In genomic region chr15:32936283-32936918, GRCh38 we compare ENCODE assay signal across 9 cellular contexts.
DNase-seq lines count a peak whose midpoint lies in the region; ATAC-seq and TF ChIP-seq lines count a peak whose summit lies in the region.
"Had no signal": no experiment of that assay in that cellular context is flagged by ENCODE, and none has a peak within 500 bp of the region (broad histone marks: within the 10 kb centered on the region; RNA-seq: fewer than 3 reads in every experiment).

No MANE protein-coding gene starts in this region.

- peaks cover 5% of the 10 kb centered on the region for H3K36me3 Mint-ChIP-seq in neural crest cell (ENCODE audit: low read depth)

- H3K4me3 Mint-ChIP-seq in neural crest cell: no peak overlapping the region
- H3K4me3 Mint-ChIP-seq: activated B cell treated with CpG ODN at 0.5 μM for 24 hours had no signal

- H3K4me3 ChIP-seq in colonic mucosa: no peak overlapping the region

- DNase-seq in DMS53 treated with DMSO at 0.1 percent for 48 hours (lab: John Stamatoyannopoulos, UW; ENCODE audit: unreplicated experiment) (peak; percentile 4), LHCN-M2 (ENCODE audit: low read depth) (peak; percentile 31), colonic mucosa (no peak), neural crest cell (ENCODE audit: low read depth, low spot score) (no peak), T-helper 9 cell (no peak)
- no peak for DNase-seq in activated CD8-positive, alpha-beta memory T cell treated with anti-CD3 and anti-CD28 coated beads, Interleukin-2, amount 50 U/mL, for 4 hours
- DNase-seq: activated B cell treated with CpG ODN at 0.5 μM for 24 hours had no signal

- ATAC-seq in HG03175 (IDR thresholded peaks at IDR 0.05; ENCODE audit: unreplicated experiment): no peak
- no peak for ATAC-seq in GM21423 (IDR thresholded peaks at IDR 0.05; ENCODE audit: unreplicated experiment)

- H3K9me3 Mint-ChIP-seq in neural crest cell: peaks cover 14% of the 10 kb centered on the region

- no peak overlapping the region for H3K27ac ChIP-seq in colonic mucosa

- H3K9ac ChIP-seq in colonic mucosa (ENCODE audit: low read depth in 2 of 2, low read length in 2 of 2): no peak overlapping the region

- no peak overlapping the region for H3K27ac Mint-ChIP-seq in neural crest cell (ENCODE audit: unreplicated experiment)
- H3K27ac Mint-ChIP-seq: activated B cell treated with CpG ODN at 0.5 μM for 24 hours had no signal

- H3K27me3 ChIP-seq in colonic mucosa: no peaks in the 10 kb centered on the region

- no peaks in the 10 kb centered on the region for H3K9me3 ChIP-seq in colonic mucosa

- peaks cover 8% of the 10 kb centered on the region for H3K4me1 Mint-ChIP-seq in neural crest cell

- peak; percentile 17 for TF ChIP-seq CTCF in colonic mucosa (IDR thresholded peaks at IDR 0.05)
- TF ChIP-seq CTCF in neural crest cell (conservative IDR thresholded peaks at IDR 0.05): peak; percentile 55

- no peaks in the 10 kb centered on the region for H3K27me3 Mint-ChIP-seq in neural crest cell (ENCODE audit: low read depth)

- intact Hi-C loops in colonic mucosa (cut with DNase I): no loop called here

- no peaks in the 10 kb centered on the region for H3K4me1 ChIP-seq in colonic mucosa

- H3K36me3 ChIP-seq in colonic mucosa: no peaks in the 10 kb centered on the region

Comparison
In these comparisons a context has a peak if more than half of its experiments do, and no peak if none do; other contexts are left out.
1. DNase-seq: peak in DMS53 treated with DMSO at 0.1 percent for 48 hours (single experiment) and LHCN-M2 (single experiment); none in colonic mucosa (single experiment), neural crest cell (single experiment), T-helper 9 cell (single experiment) and activated CD8-positive, alpha-beta memory T cell treated with anti-CD3 and anti-CD28 coated beads, Interleukin-2, amount 50 U/mL, for 4 hours (single experiment).